In genomic region chr14:84961637-84962036, GRCh38 we compare ENCODE assay signal across 20 cellular contexts.
DNase-seq lines count a peak whose midpoint lies in the region; ATAC-seq and TF ChIP-seq lines count a peak whose summit lies in the region.
"Had no signal": no experiment of that assay in that cellular context is flagged by ENCODE, and none has a peak within 500 bp of the region (broad histone marks: within the 10 kb centered on the region; RNA-seq: fewer than 3 reads in every experiment).

No MANE protein-coding gene starts in this region.

- no peak for TF ChIP-seq CTCF in heart left ventricle (IDR thresholded peaks at IDR 0.05)

- WGBS in heart left ventricle, 4 donors = 18 to 23% (median 20%) methylated on average over 2 of the region's 2 CpGs

- H3K27me3 ChIP-seq in heart left ventricle = no peaks in the 10 kb centered on the region
- H3K27me3 ChIP-seq in naive thymus-derived CD4-positive, alpha-beta T cell (ENCODE audit: control insufficient read depth in 2 of 2, insufficient read depth in 2 of 2, low read length in 2 of 2) = no peaks in the 10 kb centered on the region
- H3K27me3 ChIP-seq: upper lobe of right lung had no signal

- H3K4me1 Mint-ChIP-seq in naive thymus-derived CD4-positive, alpha-beta T cell = no peaks in the 10 kb centered on the region
- no peaks in the 10 kb centered on the region for H3K4me1 Mint-ChIP-seq in activated naive CD8-positive, alpha-beta T cell treated with anti-CD3 and anti-CD28 coated beads for 36 hours
- H3K4me1 Mint-ChIP-seq: activated CD4-positive, alpha-beta memory T cell treated with anti-CD3 and anti-CD28 coated beads, Interleukin-2, amount 10 ng/mL, durations not matched to agents 7 days and 5 days; CD8-positive, alpha-beta memory T cell; endodermal cell had no signal

- peak overlapping the region in 6 of 12 donors; percentile 8 to 70 (median 48) for H3K27ac ChIP-seq in heart left ventricle
- no peak overlapping the region for H3K27ac ChIP-seq in naive thymus-derived CD4-positive, alpha-beta T cell (ENCODE audit: low read depth, low read length)
- H3K27ac ChIP-seq: GM23248, upper lobe of right lung had no signal

- no peaks in the 10 kb centered on the region for H3K36me3 ChIP-seq in heart left ventricle
- H3K36me3 ChIP-seq in naive thymus-derived CD4-positive, alpha-beta T cell (ENCODE audit: control insufficient read depth in 2 of 3, insufficient read depth in 3 of 3, low read length in 3 of 3) = no peaks in the 10 kb centered on the region
- H3K36me3 ChIP-seq: upper lobe of right lung had no signal

- no peak for TF ChIP-seq POLR2A in heart left ventricle (IDR thresholded peaks at IDR 0.05)

- CTCF ChIA-PET in naive thymus-derived CD4-positive, alpha-beta T cell (lab: Charles Lee) = no interaction called here

- no peak overlapping the region for H3K4me3 ChIP-seq in heart left ventricle
- H3K4me3 ChIP-seq in naive thymus-derived CD4-positive, alpha-beta T cell (ENCODE audit: low read length) = no peak overlapping the region
- H3K4me3 ChIP-seq: GM23248, K562, upper lobe of right lung had no signal

- H3K27me3 Mint-ChIP-seq in naive thymus-derived CD4-positive, alpha-beta T cell = no peaks in the 10 kb centered on the region
- no peaks in the 10 kb centered on the region for H3K27me3 Mint-ChIP-seq in activated naive CD8-positive, alpha-beta T cell treated with anti-CD3 and anti-CD28 coated beads for 36 hours
- H3K27me3 Mint-ChIP-seq: activated CD4-positive, alpha-beta memory T cell treated with anti-CD3 and anti-CD28 coated beads, Interleukin-2, amount 10 ng/mL, durations not matched to agents 7 days and 5 days; CD8-positive, alpha-beta memory T cell had no signal

- intact Hi-C loops in heart left ventricle (cut with DNase I) = no loop called here
- intact Hi-C loops in naive thymus-derived CD4-positive, alpha-beta T cell (cut with micrococcal nuclease) = no loop called here

- DNase-seq in NCI-H82 (lab: John Stamatoyannopoulos, UW) = peak; percentile 18
- DNase-seq in NCI-H82 treated with DMSO at 0.1 percent for 48 hours (lab: John Stamatoyannopoulos, UW; ENCODE audit: unreplicated experiment) = no peak
- DNase-seq in NCI-H524 (lab: John Stamatoyannopoulos, UW) = peak; percentile 51 to 89
- DNase-seq in heart left ventricle = peak in 4 of 5 donors; percentile 26 to 36 (median 28)
- DNase-seq in superior temporal gyrus (ENCODE audit: extremely low spot score) = peak; percentile 27
- DNase-seq in naive thymus-derived CD4-positive, alpha-beta T cell = no peak
- DNase-seq in activated naive CD8-positive, alpha-beta T cell treated with anti-CD3 and anti-CD28 coated beads for 36 hours = no peak
- DNase-seq in T1000 (lab: John Stamatoyannopoulos, UW) = no peak
- DNase-seq: ACHN; activated CD4-positive, alpha-beta memory T cell treated with anti-CD3 and anti-CD28 coated beads, Interleukin-2, amount 10 ng/mL, durations not matched to agents 7 days and 5 days; activated T-cell treated with anti-CD3 and anti-CD28 coated beads, Interleukin-2, amount 50 U/mL, for 48 hours; caudate nucleus; CD8-positive, alpha-beta memory T cell; endodermal cell; GM23248; NCI-H526; posterior cingulate gyrus; stimulated activated naive CD4-positive, alpha-beta T cell; upper lobe of right lung had no signal

- no peak overlapping the region for H3K27ac Mint-ChIP-seq in naive thymus-derived CD4-positive, alpha-beta T cell
- no peak overlapping the region for H3K27ac Mint-ChIP-seq in activated naive CD8-positive, alpha-beta T cell treated with anti-CD3 and anti-CD28 coated beads for 36 hours
- H3K27ac Mint-ChIP-seq: activated CD4-positive, alpha-beta memory T cell treated with anti-CD3 and anti-CD28 coated beads, Interleukin-2, amount 10 ng/mL, durations not matched to agents 7 days and 5 days; CD8-positive, alpha-beta memory T cell; endodermal cell had no signal

- H3K9me3 ChIP-seq in heart left ventricle = peaks cover 0 to 6% (median 0%) of the 10 kb centered on the region in 12 donors
- no peaks in the 10 kb centered on the region for H3K9me3 ChIP-seq in naive thymus-derived CD4-positive, alpha-beta T cell (ENCODE audit: control insufficient read depth in 2 of 3, low read length in 3 of 3)
- H3K9me3 ChIP-seq: upper lobe of right lung had no signal

- peak; percentile 90 to 98 (median 96) for ATAC-seq in heart left ventricle
- ATAC-seq in naive thymus-derived CD4-positive, alpha-beta T cell = no peak
- ATAC-seq: K562, upper lobe of right lung had no signal

- no peak overlapping the region for H3K4me3 Mint-ChIP-seq in naive thymus-derived CD4-positive, alpha-beta T cell
- no peak overlapping the region for H3K4me3 Mint-ChIP-seq in activated naive CD8-positive, alpha-beta T cell treated with anti-CD3 and anti-CD28 coated beads for 36 hours
- H3K4me3 Mint-ChIP-seq: activated CD4-positive, alpha-beta memory T cell treated with anti-CD3 and anti-CD28 coated beads, Interleukin-2, amount 10 ng/mL, durations not matched to agents 7 days and 5 days; CD8-positive, alpha-beta memory T cell; endodermal cell had no signal

- peaks cover 0 to 20% (median 0%) of the 10 kb centered on the region in 12 donors for H3K4me1 ChIP-seq in heart left ventricle
- no peaks in the 10 kb centered on the region for H3K4me1 ChIP-seq in naive thymus-derived CD4-positive, alpha-beta T cell (ENCODE audit: control insufficient read depth in 2 of 2, insufficient read depth in 2 of 2, low read length in 2 of 2)
- H3K4me1 ChIP-seq: upper lobe of right lung had no signal

- POLR2A ChIA-PET in naive thymus-derived CD4-positive, alpha-beta T cell (lab: Charles Lee) = no interaction called here

- H3K9me3 Mint-ChIP-seq in naive thymus-derived CD4-positive, alpha-beta T cell = peaks cover 2 to 26% (median 9%) of the 10 kb centered on the region in 11 donors
- peaks cover 7% of the 10 kb centered on the region for H3K9me3 Mint-ChIP-seq in activated naive CD8-positive, alpha-beta T cell treated with anti-CD3 and anti-CD28 coated beads for 36 hours

- peaks cover 0 to 3% (median 0%) of the 10 kb centered on the region in 5 donors for H3K36me3 Mint-ChIP-seq in naive thymus-derived CD4-positive, alpha-beta T cell
- H3K36me3 Mint-ChIP-seq in activated naive CD8-positive, alpha-beta T cell treated with anti-CD3 and anti-CD28 coated beads for 36 hours = no peaks in the 10 kb centered on the region
- H3K36me3 Mint-ChIP-seq: CD8-positive, alpha-beta memory T cell had no signal

Comparison
In these comparisons a context has a peak if more than half of its experiments do, and no peak if none do; other contexts are left out.
1. DNase-seq: peak in NCI-H82 (single experiment), NCI-H524 (2 of 2), heart left ventricle (4 of 5) and superior temporal gyrus (single experiment); none in NCI-H82 treated with DMSO at 0.1 percent for 48 hours (single experiment), naive thymus-derived CD4-positive, alpha-beta T cell (0 of 9), activated naive CD8-positive, alpha-beta T cell treated with anti-CD3 and anti-CD28 coated beads for 36 hours (single experiment) and T1000 (single experiment).